15 cellular contexts compared by ENCODE assay signal in genomic region chr1:155990340-155990739, GRCh38. TPM values are rescaled to one million over a fixed set of nuclear protein-coding genes. Genes with fewer than 3 reads are reported as not detected.
"Had no signal": no experiment of that assay in that cellular context is flagged by ENCODE, and none has a peak within 500 bp of the region (broad histone marks: within the 10 kb centered on the region; RNA-seq: fewer than 3 reads in every experiment).

No MANE protein-coding gene starts in this region.

- H3K36me3 Mint-ChIP-seq: activated naive CD8-positive, alpha-beta T cell treated with anti-CD3 and anti-CD28 coated beads, Interleukin-2, amount 10 ng/mL, durations not matched to agents 7 days and 5 days had no signal

- DNase-seq: activated CD4-positive, alpha-beta T cell treated with anti-CD3 and anti-CD28 coated beads, Interleukin-2, amount 50 U/mL, for 4 hours; activated gamma-delta T cell treated with Interleukin-2 at 50 U/mL for 16 hours; activated naive CD8-positive, alpha-beta T cell treated with anti-CD3 and anti-CD28 coated beads, Interleukin-2, amount 10 ng/mL, durations not matched to agents 7 days and 5 days; activated T-cell treated with anti-CD3 and anti-CD28 coated beads, Interleukin-2, amount 50 U/mL, for 48 hours; aorta; foreskin melanocyte; left ventricle myocardium inferior; nephron progenitor cell; stimulated activated naive CD4-positive, alpha-beta T cell had no signal

- H3K36me3 ChIP-seq: heart left ventricle, left ventricle myocardium inferior, pancreas had no signal

- H3K4me1 ChIP-seq: pancreas had no signal

- H3K9me3 Mint-ChIP-seq: activated naive CD8-positive, alpha-beta T cell treated with anti-CD3 and anti-CD28 coated beads, Interleukin-2, amount 10 ng/mL, durations not matched to agents 7 days and 5 days; nephron progenitor cell had no signal

- H3K4me3 Mint-ChIP-seq: activated naive CD8-positive, alpha-beta T cell treated with anti-CD3 and anti-CD28 coated beads, Interleukin-2, amount 10 ng/mL, durations not matched to agents 7 days and 5 days; nephron progenitor cell had no signal

- H3K27me3 Mint-ChIP-seq: activated naive CD8-positive, alpha-beta T cell treated with anti-CD3 and anti-CD28 coated beads, Interleukin-2, amount 10 ng/mL, durations not matched to agents 7 days and 5 days had no signal

- H3K27ac Mint-ChIP-seq: activated naive CD8-positive, alpha-beta T cell treated with anti-CD3 and anti-CD28 coated beads, Interleukin-2, amount 10 ng/mL, durations not matched to agents 7 days and 5 days had no signal

- H3K27me3 ChIP-seq: heart left ventricle, pancreas had no signal

- H3K4me3 ChIP-seq: left ventricle myocardium inferior, pancreas had no signal

- H3K9me3 ChIP-seq: heart left ventricle, left ventricle myocardium inferior, pancreas had no signal

RNA-seq across cellular contexts. Expression of gene RXFP4, which starts 48.9 kb away (rescaled TPM):
- total RNA-seq: aorta, endothelial cell of umbilical vein, heart left ventricle, left ventricle myocardium inferior, mesenteric fat pad, renal cortical epithelial cell, skeletal muscle tissue had no signal
